Comparison of ENCODE assay signal across 8 cellular contexts in genomic region chr2:242088471-242089212, GRCh38.
DNase-seq lines count a peak whose midpoint lies in the region; ATAC-seq, FAIRE-seq and TF ChIP-seq lines count a peak whose summit lies in the region.

No MANE protein-coding gene starts in this region.

- peak overlapping the region; percentile 23 for H3K27ac Mint-ChIP-seq in activated naive CD4-positive, alpha-beta T cell treated with anti-CD3 and anti-CD28 coated beads, Interleukin-2, amount 50 U/mL, for 24 hours

- H3K4me3 Mint-ChIP-seq in activated naive CD4-positive, alpha-beta T cell treated with anti-CD3 and anti-CD28 coated beads, Interleukin-2, amount 50 U/mL, for 24 hours = peak overlapping the region; percentile 88

- H3F3A ChIP-seq in SK-N-SH (replicated peaks; ENCODE audit: insufficient read depth) = no peaks in the 10 kb centered on the region

- CTCF ChIA-PET in SK-N-SH (lab: Yijun Ruan, JAX) = no interaction called here

- FAIRE-seq in pancreas (lab: Jason Lieb, UNC) = no peak

- H3K27me3 ChIP-seq in SK-N-SH (ENCODE audit: insufficient read depth) (no peaks in the 10 kb centered on the region), pancreas (no peaks in the 10 kb centered on the region), tibial artery (no peaks in the 10 kb centered on the region)

- ATAC-seq in HG02588 (IDR thresholded peaks at IDR 0.05; ENCODE audit: unreplicated experiment) (peak; percentile 82), Right ventricle myocardium inferior (peak; percentile 91), pancreas (peak; percentile 85 to 95 (median 94))

- H3K9me2 ChIP-seq in SK-N-SH = no peaks in the 10 kb centered on the region

- WGBS in SK-N-SH (ENCODE audit: low lambda C conversion rate) = 1% methylated on average over 25 of the region's 103 CpGs
- 0 to 1% methylated on average over 11 to 101 of the region's 103 CpGs for WGBS in pancreas, 2 donors

- peak overlapping the region; percentile 68; the same call in 1 of the 2 replicates for H2AFZ ChIP-seq in SK-N-SH (ENCODE audit: low read depth)

- no peak overlapping the region; a peak in 1 of 4 replicates for H3K27ac ChIP-seq in SK-N-SH (ENCODE audit: low read depth in 2 of 2, low read length in 1 of 2)
- H3K27ac ChIP-seq in pancreas = peak overlapping the region in 3 of 4 donors; percentile 65 to 88 (median 71)
- H3K27ac ChIP-seq in tibial artery = peak overlapping the region; percentile 73 to 75

- POLR2A ChIA-PET in SK-N-SH (lab: Yijun Ruan, JAX) = no interaction called here

- peak overlapping the region; percentile 67; the same call in 1 of the 2 replicates for H3K9ac ChIP-seq in SK-N-SH

- H3K4me1 ChIP-seq in SK-N-SH (ENCODE audit: control insufficient read depth in 1 of 2, insufficient read depth in 2 of 2, low read depth in 1 of 2, low read length in 1 of 2) (peaks cover 0 to 2% of the 10 kb centered on the region in 2 experiments; a peak in 3 of 4 replicates), pancreas (peaks cover 0 to 17% (median 6%) of the 10 kb centered on the region in 3 donors), tibial artery (peaks cover 0 to 22% (median 0%) of the 10 kb centered on the region in 4 donors)

- H3K4me3 ChIP-seq in SK-N-SH (ENCODE audit: low read depth in 2 of 2, low read length in 1 of 2) (peak overlapping the region; percentile 65 to 84), pancreas (peak overlapping the region; percentile 49 to 69 (median 62)), tibial artery (peak overlapping the region; percentile 90 to 94)

- TF ChIP-seq EP300 in SK-N-SH (IDR thresholded peaks at IDR 0.05; ENCODE audit: borderline replicate concordance in 1 of 2, low read depth in 1 of 2, low read length in 1 of 2) = no peak

- no peak for TF ChIP-seq RAD21 in SK-N-SH (IDR thresholded peaks at IDR 0.05; ENCODE audit: low read length)

- H4K20me1 ChIP-seq in SK-N-SH (ENCODE audit: insufficient read depth) = no peaks in the 10 kb centered on the region

- H3K9me3 Mint-ChIP-seq in activated naive CD4-positive, alpha-beta T cell treated with anti-CD3 and anti-CD28 coated beads, Interleukin-2, amount 50 U/mL, for 24 hours = no peaks in the 10 kb centered on the region

- peaks cover 9% of the 10 kb centered on the region for H3K79me2 ChIP-seq in SK-N-SH (ENCODE audit: insufficient read depth)

- peak overlapping the region; percentile 74 for H3K4me2 ChIP-seq in SK-N-SH

- DNase-seq in GM10266 (ENCODE audit: extremely low spot score) (peak; percentile 94), NCI-H1048 (lab: John Stamatoyannopoulos, UW) (peak; percentile 58), SK-N-SH (peak; percentile 92), Right ventricle myocardium inferior (ENCODE audit: missing footprints) (peak; percentile 96), pancreas (peak; percentile 93 to 98 (median 94)), tibial artery (peak; percentile 88 to 95)

- intact Hi-C loops in Right ventricle myocardium inferior (cut with DNase I) (no loop called here), pancreas (cut with DNase I) (no loop called here), tibial artery (cut with DNase I; ENCODE audit: low total_unique reads) (no loop called here)

- no peaks in the 10 kb centered on the region for H3K9me3 ChIP-seq in SK-N-SH
- H3K9me3 ChIP-seq in pancreas = no peaks in the 10 kb centered on the region
- no peaks in the 10 kb centered on the region for H3K9me3 ChIP-seq in tibial artery

- H3K36me3 ChIP-seq in SK-N-SH (replicated peaks in 1 of 2; ENCODE audit: control insufficient read depth in 1 of 2, insufficient read depth in 2 of 2, low read length in 1 of 2) (no peaks in the 10 kb centered on the region), pancreas (no peaks in the 10 kb centered on the region), tibial artery (no peaks in the 10 kb centered on the region)

- H3K27me3 Mint-ChIP-seq in activated naive CD4-positive, alpha-beta T cell treated with anti-CD3 and anti-CD28 coated beads, Interleukin-2, amount 50 U/mL, for 24 hours = no peaks in the 10 kb centered on the region

- peaks cover 46% of the 10 kb centered on the region for H3K4me1 Mint-ChIP-seq in activated naive CD4-positive, alpha-beta T cell treated with anti-CD3 and anti-CD28 coated beads, Interleukin-2, amount 50 U/mL, for 24 hours

- H3K36me3 Mint-ChIP-seq in activated naive CD4-positive, alpha-beta T cell treated with anti-CD3 and anti-CD28 coated beads, Interleukin-2, amount 50 U/mL, for 24 hours = no peaks in the 10 kb centered on the region

- TF ChIP-seq CTCF in GM10266 (IDR thresholded peaks at IDR 0.05; ENCODE audit: control insufficient read depth, insufficient read depth, low read depth, missing control alignments) = no peak
- no peak for TF ChIP-seq CTCF in SK-N-SH (IDR thresholded peaks at IDR 0.05)
- TF ChIP-seq CTCF in pancreas (IDR thresholded peaks at IDR 0.05) = no peak
- no peak for TF ChIP-seq CTCF in tibial artery (IDR thresholded peaks at IDR 0.05)

TF ChIP-seq in SK-N-SH, 30 proteins besides CTCF, POLR2A, EP300 and RAD21:
- no peak for TF ChIP-seq RCOR1 (IDR thresholded peaks at IDR 0.05; ENCODE audit: low read length)
- no peak for TF ChIP-seq FOXJ3 (CRISPR knock-in tag; IDR thresholded peaks at IDR 0.05)
- no peak for TF ChIP-seq USF1 (IDR thresholded peaks at IDR 0.05; ENCODE audit: borderline replicate concordance, low read depth)
- TF ChIP-seq MAX (IDR thresholded peaks at IDR 0.05; ENCODE audit: low read depth) = peak; percentile 76
- peak; percentile 94 for TF ChIP-seq ELF1 (IDR thresholded peaks at IDR 0.05)
- TF ChIP-seq NRF1 (IDR thresholded peaks at IDR 0.05; ENCODE audit: low read depth, low read length) = peak; percentile 72
- peak; percentile 58; the same call in 1 of the 2 replicates for TF ChIP-seq MXI1 (IDR thresholded peaks at IDR 0.05; ENCODE audit: low read depth, low read length)
- TF ChIP-seq POLR2AphosphoS5 (IDR thresholded peaks at IDR 0.05; ENCODE audit: low read depth, low read length) = peak; percentile 28; the same call in 1 of the 2 replicates
- TF ChIP-seq SIN3A (IDR thresholded peaks at IDR 0.05; ENCODE audit: borderline replicate concordance, low read depth, low read length) = peak; percentile 64; the same call in 1 of the 2 replicates
- peak; percentile 55 for TF ChIP-seq GABPA (IDR thresholded peaks at IDR 0.05; ENCODE audit: low read depth)

Comparison
In these comparisons a context has a peak if more than half of its experiments do, and no peak if none do; other contexts are left out.
1. H3K27ac ChIP-seq: peak in pancreas (3 of 4) and tibial artery (2 of 2); none in SK-N-SH (0 of 2).
2. Peak in every context shown above with its lines, with median percentiles within 50 percentile points of each other: DNase-seq, ATAC-seq and H3K4me3 ChIP-seq.